Comparison of ENCODE assay signal across 18 cellular contexts in the genomic region with DNA sequence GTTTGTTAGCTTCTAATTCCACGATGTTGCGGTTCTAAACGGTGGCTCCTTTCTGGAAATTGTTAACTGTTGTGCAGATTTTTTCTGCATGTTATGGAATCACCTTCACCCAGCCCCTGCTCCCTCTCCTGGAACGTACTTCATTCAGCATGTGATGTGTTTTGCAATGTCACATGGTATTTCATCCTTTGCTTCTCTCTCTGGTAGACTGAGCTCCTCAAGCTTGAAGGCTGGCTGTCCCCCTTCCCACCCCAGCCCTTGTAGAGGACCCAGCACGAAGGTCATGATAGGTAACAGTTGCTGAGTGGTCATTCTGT. TPM values are rescaled to one million over a fixed set of nuclear protein-coding genes. Genes with fewer than 3 reads are reported as not detected.
DNase-seq lines count a peak whose midpoint lies in the region; ATAC-seq and TF ChIP-seq lines count a peak whose summit lies in the region.
"Had no signal": no experiment of that assay in that cellular context is flagged by ENCODE, and none has a peak within 500 bp of the region (broad histone marks: within the 10 kb centered on the region; RNA-seq: fewer than 3 reads in every experiment).

No MANE protein-coding gene starts in this region.

- H3K4me3 Mint-ChIP-seq in T-helper 1 cell treated with Interleukin-12 subunit alpha and Interleukin-12 subunit beta and Interleukin-4 antibody, amounts not matched to agents 30 μg/mL and 1 μg/mL, for 36 hours = no peak overlapping the region
- H3K4me3 Mint-ChIP-seq in GM23338 = no peak overlapping the region
- H3K4me3 Mint-ChIP-seq in naive thymus-derived CD8-positive, alpha-beta T cell = peak overlapping the region; percentile 69 to 89 (median 82)
- H3K4me3 Mint-ChIP-seq: HFFc6 had no signal

- no peaks in the 10 kb centered on the region for H3K9me3 ChIP-seq in gastroesophageal sphincter
- H3K9me3 ChIP-seq: colonic mucosa, pancreas, SJCRH30 had no signal

- DNase-seq in T-helper 1 cell = no peak
- no peak for DNase-seq in GM23338 (ENCODE audit: low spot score)
- no peak for DNase-seq in activated naive CD4-positive, alpha-beta T cell treated with anti-CD3 and anti-CD28 coated beads, Interleukin-2, amount 50 U/mL, for 72 hours (ENCODE audit: low spot score in 2 of 2)
- no peak for DNase-seq in naive thymus-derived CD8-positive, alpha-beta T cell
- DNase-seq in GM13976 (ENCODE audit: low spot score) = no peak
- no peak for DNase-seq in ecto neural progenitor cell (ENCODE audit: low spot score)
- DNase-seq: activated CD8-positive, alpha-beta memory T cell treated with anti-CD3 and anti-CD28 coated beads, Interleukin-2, amount 50 U/mL, for 48 hours; colonic mucosa; HFFc6; NCI-H1436; NCI-H446; SJCRH30; substantia nigra had no signal

- H3K36me3 ChIP-seq in GM23338 (ENCODE audit: insufficient read depth) = no peaks in the 10 kb centered on the region; the same call in 1 of the 2 replicates
- peaks cover 0 to 18% of the 10 kb centered on the region in 2 donors for H3K36me3 ChIP-seq in gastroesophageal sphincter
- H3K36me3 ChIP-seq: colonic mucosa, SJCRH30 had no signal

- no peaks in the 10 kb centered on the region for H3F3A ChIP-seq in GM23338 (replicated peaks; ENCODE audit: low read depth)

- H2AFZ ChIP-seq in GM23338 = no peak overlapping the region

- H4K20me1 ChIP-seq in GM23338 (replicated peaks; ENCODE audit: insufficient read depth) = peaks cover 65% of the 10 kb centered on the region

- no peak overlapping the region for H3K4me3 ChIP-seq in GM23338
- no peak overlapping the region for H3K4me3 ChIP-seq in gastroesophageal sphincter
- H3K4me3 ChIP-seq: colonic mucosa, SJCRH30 had no signal

- no peak for TF ChIP-seq POLR2A in gastroesophageal sphincter (IDR thresholded peaks at IDR 0.05)

- H3K79me2 ChIP-seq in GM23338 (replicated peaks; ENCODE audit: insufficient read depth) = peaks cover 86% of the 10 kb centered on the region

- H3K4me1 Mint-ChIP-seq in T-helper 1 cell treated with Interleukin-12 subunit alpha and Interleukin-12 subunit beta and Interleukin-4 antibody, amounts not matched to agents 30 μg/mL and 1 μg/mL, for 36 hours (ENCODE audit: low read depth) = peaks cover 61% of the 10 kb centered on the region
- peaks cover 38% of the 10 kb centered on the region for H3K4me1 Mint-ChIP-seq in GM23338
- H3K4me1 Mint-ChIP-seq in naive thymus-derived CD8-positive, alpha-beta T cell = peaks cover 38 to 82% (median 77%) of the 10 kb centered on the region in 4 donors

- peaks cover 20% of the 10 kb centered on the region for H3K36me3 Mint-ChIP-seq in T-helper 1 cell treated with Interleukin-12 subunit alpha and Interleukin-12 subunit beta and Interleukin-4 antibody, amounts not matched to agents 30 μg/mL and 1 μg/mL, for 36 hours (ENCODE audit: low read depth)
- peaks cover 17% of the 10 kb centered on the region for H3K36me3 Mint-ChIP-seq in GM23338 (ENCODE audit: low read depth)
- peaks cover 11 to 14% of the 10 kb centered on the region in 2 donors for H3K36me3 Mint-ChIP-seq in activated naive CD4-positive, alpha-beta T cell treated with anti-CD3 and anti-CD28 coated beads, Interleukin-2, amount 50 U/mL, for 72 hours
- peaks cover 0 to 13% (median 0%) of the 10 kb centered on the region in 3 donors for H3K36me3 Mint-ChIP-seq in naive thymus-derived CD8-positive, alpha-beta T cell

- H3K9me2 ChIP-seq in GM23338 (ENCODE audit: insufficient read depth) = no peaks in the 10 kb centered on the region

- H3K27ac ChIP-seq in GM23338 (ENCODE audit: low read depth) (no peak overlapping the region), gastroesophageal sphincter (no peak overlapping the region)
- H3K27ac ChIP-seq: 22Rv1, colonic mucosa, pancreas, SJCRH30 had no signal

- H3K27me3 ChIP-seq in GM23338 (ENCODE audit: insufficient read depth) (no peaks in the 10 kb centered on the region), gastroesophageal sphincter (no peaks in the 10 kb centered on the region)
- H3K27me3 ChIP-seq: colonic mucosa, pancreas, SJCRH30 had no signal

- 68 to 83% methylated on average over 4 to 5 of the region's 5 CpGs for whole genome bisulfite sequencing in gastroesophageal sphincter (ENCODE audit: low coverage in 1 of 2), 2 donors

- H3K9me3 Mint-ChIP-seq in T-helper 1 cell treated with Interleukin-12 subunit alpha and Interleukin-12 subunit beta and Interleukin-4 antibody, amounts not matched to agents 30 μg/mL and 1 μg/mL, for 36 hours = no peaks in the 10 kb centered on the region
- no peaks in the 10 kb centered on the region for H3K9me3 Mint-ChIP-seq in GM23338
- no peaks in the 10 kb centered on the region for H3K9me3 Mint-ChIP-seq in activated naive CD4-positive, alpha-beta T cell treated with anti-CD3 and anti-CD28 coated beads, Interleukin-2, amount 50 U/mL, for 72 hours
- H3K9me3 Mint-ChIP-seq in naive thymus-derived CD8-positive, alpha-beta T cell = no peaks in the 10 kb centered on the region
- H3K9me3 Mint-ChIP-seq: HFFc6 had no signal

- peaks cover 35% of the 10 kb centered on the region for H3K4me1 ChIP-seq in GM23338 (ENCODE audit: insufficient read depth)
- H3K4me1 ChIP-seq in gastroesophageal sphincter = peaks cover 0 to 88% (median 10%) of the 10 kb centered on the region in 3 donors
- H3K4me1 ChIP-seq: SJCRH30 had no signal

- TF ChIP-seq CTCF in GM23338 (conservative IDR thresholded peaks at IDR 0.05; ENCODE audit: low read depth in 2 of 2) (no peak), gastroesophageal sphincter (IDR thresholded peaks at IDR 0.05) (no peak), GM13976 (IDR thresholded peaks at IDR 0.05; ENCODE audit: borderline replicate concordance, control extremely low read depth, extremely low read depth, insufficient read depth, missing control alignments) (no peak)

- 0 out of 2 replicates have a peak overlapping the region, but pooled peaks have one; percentile 32 for H3K4me2 ChIP-seq in GM23338

- peak overlapping the region; percentile 31 for H3K27ac Mint-ChIP-seq in T-helper 1 cell treated with Interleukin-12 subunit alpha and Interleukin-12 subunit beta and Interleukin-4 antibody, amounts not matched to agents 30 μg/mL and 1 μg/mL, for 36 hours
- peak overlapping the region; percentile 39; the same call in 1 of the 2 replicates for H3K27ac Mint-ChIP-seq in GM23338
- peak overlapping the region; percentile 58 to 85 for H3K27ac Mint-ChIP-seq in activated naive CD4-positive, alpha-beta T cell treated with anti-CD3 and anti-CD28 coated beads, Interleukin-2, amount 50 U/mL, for 72 hours
- peak overlapping the region; percentile 83 to 99 (median 94) for H3K27ac Mint-ChIP-seq in naive thymus-derived CD8-positive, alpha-beta T cell
- H3K27ac Mint-ChIP-seq: HFFc6 had no signal

- ATAC-seq in GM23338 (no peak), gastroesophageal sphincter (no peak)
- ATAC-seq in activated naive CD4-positive, alpha-beta T cell treated with anti-CD3 and anti-CD28 coated beads, Interleukin-2, amount 50 U/mL, for 72 hours = no peak
- ATAC-seq in naive thymus-derived CD8-positive, alpha-beta T cell = no peak
- ATAC-seq: esophagus mucosa, pancreas had no signal

- TF ChIP-seq EP300 in gastroesophageal sphincter (IDR thresholded peaks at IDR 0.05) = no peak

- POLR2A ChIA-PET in naive thymus-derived CD8-positive, alpha-beta T cell (lab: Charles Lee) = interaction anchor here (0.6 to 1.4 kb wide), 4 partner anchors 67 to 1912 kb away, joined by 3 to 5 read pairs (median 4); a partner anchor contains a TSS

- in situ Hi-C loops in GM13976 (cut with MboI; ENCODE audit: low sequenced_read_pairs, unreplicated experiment) = no loop called here

- no peaks in the 10 kb centered on the region for H3K27me3 Mint-ChIP-seq in T-helper 1 cell treated with Interleukin-12 subunit alpha and Interleukin-12 subunit beta and Interleukin-4 antibody, amounts not matched to agents 30 μg/mL and 1 μg/mL, for 36 hours (ENCODE audit: low read depth)
- peaks cover 2% of the 10 kb centered on the region for H3K27me3 Mint-ChIP-seq in GM23338 (ENCODE audit: insufficient read depth, low read depth, poor library complexity)
- no peaks in the 10 kb centered on the region for H3K27me3 Mint-ChIP-seq in naive thymus-derived CD8-positive, alpha-beta T cell

TF ChIP-seq in GM23338, 12 proteins besides CTCF, POLR2A, EP300 and RAD21 (continues in another document):
- TF ChIP-seq POLR2AphosphoS5 (IDR thresholded peaks at IDR 0.05; ENCODE audit: low read depth) (no peak), CREB1 (CRISPR knock-in tag; IDR thresholded peaks at IDR 0.05; ENCODE audit: low read depth) (no peak), STAT1 (IDR thresholded peaks at IDR 0.05; ENCODE audit: unreplicated experiment) (no peak), ZNF331 (CRISPR knock-in tag; IDR thresholded peaks at IDR 0.05; ENCODE audit: low read depth) (no peak), JUNB (IDR thresholded peaks at IDR 0.05; ENCODE audit: unreplicated experiment) (no peak)
- TF ChIP-seq, protein P1, sequence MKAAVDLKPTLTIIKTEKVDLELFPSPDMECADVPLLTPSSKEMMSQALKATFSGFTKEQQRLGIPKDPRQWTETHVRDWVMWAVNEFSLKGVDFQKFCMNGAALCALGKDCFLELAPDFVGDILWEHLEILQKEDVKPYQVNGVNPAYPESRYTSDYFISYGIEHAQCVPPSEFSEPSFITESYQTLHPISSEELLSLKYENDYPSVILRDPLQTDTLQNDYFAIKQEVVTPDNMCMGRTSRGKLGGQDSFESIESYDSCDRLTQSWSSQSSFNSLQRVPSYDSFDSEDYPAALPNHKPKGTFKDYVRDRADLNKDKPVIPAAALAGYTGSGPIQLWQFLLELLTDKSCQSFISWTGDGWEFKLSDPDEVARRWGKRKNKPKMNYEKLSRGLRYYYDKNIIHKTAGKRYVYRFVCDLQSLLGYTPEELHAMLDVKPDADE (IDR thresholded peaks at IDR 0.05) = no peak

RNA-seq across cellular contexts. Expression of a gene that starts 4.4 kb away (rescaled TPM):
- total RNA-seq in GM23338 (2014; rRNA removed; shearing (Covaris generic)) = 33.7 and 35.8 TPM in 2 replicates
- 28.8 and 30.5 TPM in 2 replicates for polyA plus RNA-seq in GM23338 (2016; fragmentation: Nextera tagmentation; extraction: Ambion mirVana)
- total RNA-seq in activated naive CD4-positive, alpha-beta T cell treated with anti-CD3 and anti-CD28 coated beads, Interleukin-2, amount 50 U/mL, for 72 hours = 10 to 100 TPM; 36.2 to 41.6 TPM
- total RNA-seq in naive thymus-derived CD8-positive, alpha-beta T cell = 10 to 100 TPM; 48.1 to 49.6 TPM
- polyA plus RNA-seq in naive thymus-derived CD8-positive, alpha-beta T cell = 10 to 100 TPM; 22.7 to 38.3 (median 26.9) TPM
- 10 to 100 TPM; 27.2 to 57.0 (median 44.1) TPM for total RNA-seq in gastroesophageal sphincter

Comparison
In these comparisons a context has a peak if more than half of its experiments do, and no peak if none do; other contexts are left out.
1. H3K27ac Mint-ChIP-seq: peak in every context shown above with its lines; median percentile 94 in naive thymus-derived CD8-positive, alpha-beta T cell; 72 in activated naive CD4-positive, alpha-beta T cell treated with anti-CD3 and anti-CD28 coated beads, Interleukin-2, amount 50 U/mL, for 72 hours; 39 in GM23338; 31 in T-helper 1 cell treated with Interleukin-12 subunit alpha and Interleukin-12 subunit beta and Interleukin-4 antibody, amounts not matched to agents 30 μg/mL and 1 μg/mL, for 36 hours.
2. H3K4me3 Mint-ChIP-seq: peak in naive thymus-derived CD8-positive, alpha-beta T cell (10 of 10); none in T-helper 1 cell treated with Interleukin-12 subunit alpha and Interleukin-12 subunit beta and Interleukin-4 antibody, amounts not matched to agents 30 μg/mL and 1 μg/mL, for 36 hours (single experiment) and GM23338 (single experiment).